1 cellular context compared by ENCODE assay signal in genomic region chr9:73684601-73685000, GRCh38.
TF ChIP-seq lines count a peak whose summit lies in the region.

No MANE protein-coding gene starts in this region.

TF ChIP-seq in IMR-90, 13 proteins besides CTCF, POLR2A, EP300 and RAD21:
- no peak for TF ChIP-seq USF2 (IDR thresholded peaks at IDR 0.05; ENCODE audit: low read depth, low read length)
- no peak for TF ChIP-seq RFX5 (IDR thresholded peaks at IDR 0.05; ENCODE audit: low read depth, low read length)
TF ChIP-seq in IMR-90: peak in this region for 0.
